10 cellular contexts compared by ENCODE assay signal in the genomic region with DNA sequence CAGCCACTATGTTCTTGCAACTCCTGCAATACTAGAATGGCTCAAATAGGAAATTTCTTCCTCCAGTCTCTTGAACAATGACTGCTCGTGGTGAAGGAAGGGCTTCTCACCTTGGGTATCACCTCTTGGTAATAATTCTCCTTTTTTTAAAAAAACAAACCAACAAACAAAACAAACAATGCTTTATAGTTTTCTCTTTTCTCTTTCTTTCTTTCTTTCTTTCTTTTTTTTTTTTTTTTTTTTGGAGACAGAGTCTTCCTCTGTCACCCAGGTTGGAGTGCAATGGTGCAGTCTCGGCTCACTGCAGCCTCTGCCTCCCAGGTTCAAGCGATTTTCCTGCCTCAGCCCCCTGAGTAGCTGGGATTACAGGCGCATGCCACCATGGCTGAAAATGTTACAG. TPM values are rescaled to one million over a fixed set of nuclear protein-coding genes. Genes with fewer than 3 reads are reported as not detected.
DNase-seq lines count a peak whose midpoint lies in the region; ATAC-seq, FAIRE-seq and TF ChIP-seq lines count a peak whose summit lies in the region.
"Not testable (repeated sequence)": the region's sequence is repeated elsewhere in the genome, so short reads cannot be mapped to it uniquely, and the experiment has no call there.
"Had no signal": no experiment of that assay in that cellular context is flagged by ENCODE, and none has a peak within 500 bp of the region (broad histone marks: within the 10 kb centered on the region; RNA-seq: fewer than 3 reads in every experiment).

No MANE protein-coding gene starts in this region.

- H3K27me3 ChIP-seq in hepatocyte; neuronal stem cell (ENCODE audit: control insufficient read depth in 3 of 3, insufficient read depth in 3 of 3, low read depth in 1 of 3, low read length in 3 of 3): not testable (repeated sequence)

- H3K9ac ChIP-seq in neuronal stem cell (ENCODE audit: low read depth, low read length, poor library complexity) = not testable (repeated sequence)

- not testable (repeated sequence) for H2BK5ac ChIP-seq in neuronal stem cell (ENCODE audit: low read length)

- H2BK12ac ChIP-seq in neuronal stem cell (ENCODE audit: low read length) = not testable (repeated sequence)

- H3K36me3 ChIP-seq in hepatocyte (replicated peaks; ENCODE audit: insufficient read depth, low read depth); neuronal stem cell (replicated peaks in 1 of 2; ENCODE audit: control insufficient read depth in 2 of 2, insufficient read depth in 2 of 2, low read length in 2 of 2): not testable (repeated sequence)

- not testable (repeated sequence) for H3K9me3 Mint-ChIP-seq in WTC11; activated naive CD8-positive, alpha-beta T cell treated with anti-CD3 and anti-CD28 coated beads for 36 hours

- not testable (repeated sequence) for TF ChIP-seq POLR2A in A549 (IDR thresholded peaks at IDR 0.05; ENCODE audit: low read length)

- not testable (repeated sequence) for H3K4ac ChIP-seq in neuronal stem cell (ENCODE audit: low read length)

- not testable (repeated sequence) for H3K27me3 Mint-ChIP-seq in WTC11 (ENCODE audit: low read depth); activated naive CD8-positive, alpha-beta T cell treated with anti-CD3 and anti-CD28 coated beads for 36 hours

- not testable (repeated sequence) for TF ChIP-seq RAD21 in A549 (conservative IDR thresholded peaks at IDR 0.05 in 1 of 2, IDR thresholded peaks at IDR 0.05 in 1 of 2)

- peaks cover 26% of the 10 kb centered on the region for H3K4me1 Mint-ChIP-seq in WTC11
- H3K4me1 Mint-ChIP-seq in activated naive CD8-positive, alpha-beta T cell treated with anti-CD3 and anti-CD28 coated beads for 36 hours = peaks cover 30% of the 10 kb centered on the region

- H3K4me3 ChIP-seq in A549; hepatocyte; neuronal stem cell (ENCODE audit: low read length in 2 of 2): not testable (repeated sequence)
- peak overlapping the region; percentile 27 for H3K4me3 ChIP-seq in Jurkat, Clone E6-1 (ENCODE audit: low read length)

- not testable (repeated sequence) for H4K8ac ChIP-seq in neuronal stem cell (ENCODE audit: low read depth, low read length)

- not testable (repeated sequence) for H3K9me2 ChIP-seq in hepatocyte (replicated peaks; ENCODE audit: insufficient read depth)

- H3K27ac ChIP-seq in A549; hepatocyte; neuronal stem cell (replicated peaks; ENCODE audit: low read length): not testable (repeated sequence)

- 38% methylated on average over 4 of the region's 4 CpGs for WGBS in A549 (ENCODE audit: missing lambda C conversion rate)
- 88% methylated on average over 4 of the region's 4 CpGs for WGBS in hepatocyte (ENCODE audit: low lambda C conversion rate, missing lambda C conversion rate)
- no CpG with 5 or more reads among the region's 4 CpGs for WGBS in neuronal stem cell (ENCODE audit: extremely low coverage in 2 of 2, insufficient read length in 2 of 2, insufficient replicate concordance in 1 of 2), 2 donors

- POLR2A ChIA-PET in A549 (lab: Yijun Ruan, JAX); WTC11 (lab: Charles Lee): not testable (repeated sequence)

- CTCF ChIA-PET in A549 (lab: Yijun Ruan, JAX) (interaction anchor here (0.6 to 3.8 kb wide), 10 partner anchors 12 to 465 kb away, joined by 3 to 35 read pairs (median 5); partner anchors contain the start of gene AHCYL1), WTC11 (lab: Charles Lee) (interaction anchor here (0.7 to 2.8 kb wide), 24 partner anchors 9 to 430 kb away, joined by 3 to 20 read pairs (median 6); partner anchors contain the start of gene RBM15)

- H3K79me1 ChIP-seq in neuronal stem cell (ENCODE audit: low read depth, low read length) = not testable (repeated sequence)

- H4K91ac ChIP-seq in neuronal stem cell (ENCODE audit: low read depth, low read length, poor library complexity) = not testable (repeated sequence)

- H3K4me3 Mint-ChIP-seq in WTC11 = not testable (repeated sequence)
- H3K4me3 Mint-ChIP-seq in activated naive CD8-positive, alpha-beta T cell treated with anti-CD3 and anti-CD28 coated beads for 36 hours = peak overlapping the region; percentile 72

- H2AK5ac ChIP-seq in neuronal stem cell (ENCODE audit: low read depth, low read length) = not testable (repeated sequence)

- H2BK120ac ChIP-seq in neuronal stem cell (ENCODE audit: low read depth, low read length) = not testable (repeated sequence)

- peak overlapping the region; percentile 76 for H3K27ac Mint-ChIP-seq in WTC11
- peak overlapping the region; percentile 82 for H3K27ac Mint-ChIP-seq in activated naive CD8-positive, alpha-beta T cell treated with anti-CD3 and anti-CD28 coated beads for 36 hours

- H3K79me2 ChIP-seq in hepatocyte = not testable (repeated sequence)

- not testable (repeated sequence) for H3K18ac ChIP-seq in neuronal stem cell (ENCODE audit: low read length)

- not testable (repeated sequence) for H3K23ac ChIP-seq in neuronal stem cell (ENCODE audit: low read depth, low read length, poor library complexity)

- not testable (repeated sequence) for H3K14ac ChIP-seq in neuronal stem cell (ENCODE audit: low read length)

- not testable (repeated sequence) for H2BK15ac ChIP-seq in neuronal stem cell (ENCODE audit: low read length)

- not testable (repeated sequence) for DNase-seq in A549 (ENCODE audit: low read depth in 1 of 2, low spot score in 1 of 2); Jurkat, Clone E6-1 (ENCODE audit: low read depth, low spot score); WTC11 (ENCODE audit: low spot score); activated naive CD8-positive, alpha-beta T cell treated with anti-CD3 and anti-CD28 coated beads for 36 hours; hepatocyte (ENCODE audit: low spot score); neuronal stem cell (ENCODE audit: low spot score)

- H3K9me3 ChIP-seq in A549; hepatocyte (ENCODE audit: low read depth); neuronal stem cell (replicated peaks in 1 of 2; ENCODE audit: control insufficient read depth in 2 of 2, insufficient read depth in 1 of 2, low read depth in 1 of 2, low read length in 2 of 2): not testable (repeated sequence)

- not testable (repeated sequence) for H2AFZ ChIP-seq in hepatocyte
- H2AFZ ChIP-seq in neuronal stem cell (ENCODE audit: low read length) = peak overlapping the region; percentile 79

- TF ChIP-seq CTCF in A549 (IDR thresholded peaks at IDR 0.05); WTC11 (IDR thresholded peaks at IDR 0.05); hepatocyte (IDR thresholded peaks at IDR 0.05; ENCODE audit: poor library complexity): not testable (repeated sequence)

- H3K4me2 ChIP-seq in A549 (peak overlapping the region; percentile 44), hepatocyte (peak overlapping the region; percentile 11)
- not testable (repeated sequence) for H3K4me2 ChIP-seq in neuronal stem cell (ENCODE audit: insufficient read depth, low read length, poor library complexity, severe bottlenecking)

- H3K36me3 Mint-ChIP-seq in WTC11; activated naive CD8-positive, alpha-beta T cell treated with anti-CD3 and anti-CD28 coated beads for 36 hours: not testable (repeated sequence)

- not testable (repeated sequence) for H3K4me1 ChIP-seq in A549; hepatocyte (ENCODE audit: insufficient read depth)
- H3K4me1 ChIP-seq in neuronal stem cell (ENCODE audit: control insufficient read depth in 2 of 2, insufficient read depth in 1 of 2, low read depth in 1 of 2, low read length in 2 of 2) = peaks cover 3 to 12% of the 10 kb centered on the region in 2 donors

- not testable (repeated sequence) for FAIRE-seq in A549 (lab: Jason Lieb, UNC)

- not testable (repeated sequence) for H4K20me1 ChIP-seq in hepatocyte (ENCODE audit: insufficient read depth, poor library complexity, severe bottlenecking)

- not testable (repeated sequence) for ATAC-seq in A549, WTC11

- TF ChIP-seq EP300 in A549 (IDR thresholded peaks at IDR 0.05) = not testable (repeated sequence)

RNA-seq across cellular contexts. Expression of gene STRIP1, which starts 3.7 kb away (rescaled TPM):
- polyA plus RNA-seq in A549 (2011; rRNA removed) (16.4 and 20.2 TPM in 2 replicates), A549 (2017; fragmentation: RNase III; extraction: RNeasy Plus Mini Kit Qiagen cat#74134 plus additional on column Dnase treatment) (14.4 to 16.7 TPM (median 16.1 TPM) in 3 replicates), hepatocyte (29.1 and 38.0 TPM in 2 replicates)
- 13.3 and 14.6 TPM in 2 replicates for polyA plus RNA-seq in A549 (2012; cell fraction: cytosol; rRNA removed)
- polyA plus RNA-seq in A549 (2012; cell fraction: nucleus; rRNA removed) = 31.9 and 33.1 TPM in 2 replicates
- 30.5 and 34.0 TPM in 2 replicates for polyA minus RNA-seq in A549 (2011; rRNA and poly(A)+ RNA removed)
- polyA plus RNA-seq in Jurkat, Clone E6-1 (2012; ENCODE audit: insufficient read depth, insufficient read length) = 30.8 TPM
- total RNA-seq in WTC11 (2021) (36.8 to 42.8 TPM (median 38.2 TPM) in 3 replicates), hepatocyte (44.6 and 49.0 TPM in 2 replicates)
- 10 to 100 TPM; 29.9 to 31.8 TPM for total RNA-seq in activated naive CD8-positive, alpha-beta T cell treated with anti-CD3 and anti-CD28 coated beads for 36 hours
- 30.2 TPM for polyA plus RNA-seq in neuronal stem cell (2013, experiment 1 of 2)
- 29.8 TPM for polyA plus RNA-seq in neuronal stem cell (2013, experiment 2 of 2)

RNA-seq across cellular contexts. Expression of gene ALX3, which starts 39.8 kb away (rescaled TPM):
- polyA plus RNA-seq in A549 (2011; rRNA removed) (not detected in 2 replicates), A549 (2017; fragmentation: RNase III; extraction: RNeasy Plus Mini Kit Qiagen cat#74134 plus additional on column Dnase treatment) (not detected in 3 replicates), hepatocyte (0.36 and 0.92 TPM in 2 replicates)
- not detected in 2 replicates for polyA plus RNA-seq in A549 (2012; cell fraction: cytosol; rRNA removed)
- polyA plus RNA-seq in A549 (2012; cell fraction: nucleus; rRNA removed) = not detected in 2 replicates
- not detected in 2 replicates for polyA minus RNA-seq in A549 (2011; rRNA and poly(A)+ RNA removed)
- not detected for polyA plus RNA-seq in Jurkat, Clone E6-1 (2012; ENCODE audit: insufficient read depth, insufficient read length)
- total RNA-seq in WTC11 (2021) (0.09 to 0.15 TPM in 2 of 3 replicates, not detected in the other), hepatocyte (0.27 and 1.6 TPM in 2 replicates)
- not detected for total RNA-seq in activated naive CD8-positive, alpha-beta T cell treated with anti-CD3 and anti-CD28 coated beads for 36 hours
- 0.53 TPM for polyA plus RNA-seq in neuronal stem cell (2013, experiment 1 of 2)
- 0.36 TPM for polyA plus RNA-seq in neuronal stem cell (2013, experiment 2 of 2)
- total RNA-seq: esophagus mucosa, psoas muscle, Right ventricle myocardium superior had no signal
- polyA plus RNA-seq: keratinocyte had no signal

RNA-seq across cellular contexts. Expression of gene AHCYL1, which starts 46.1 kb away (rescaled TPM):
- 147 and 148 TPM in 2 replicates for polyA plus RNA-seq in A549 (2011; rRNA removed)
- 66.5 and 81.2 TPM in 2 replicates for polyA plus RNA-seq in A549 (2012; cell fraction: cytosol; rRNA removed)
- 65.5 and 81.1 TPM in 2 replicates for polyA plus RNA-seq in A549 (2012; cell fraction: nucleus; rRNA removed)
- polyA plus RNA-seq in A549 (2017; fragmentation: RNase III; extraction: RNeasy Plus Mini Kit Qiagen cat#74134 plus additional on column Dnase treatment) = 124 to 145 TPM (median 133 TPM) in 3 replicates
- polyA minus RNA-seq in A549 (2011; rRNA and poly(A)+ RNA removed) = 94.6 and 102 TPM in 2 replicates
- 110 TPM for polyA plus RNA-seq in Jurkat, Clone E6-1 (2012; ENCODE audit: insufficient read depth, insufficient read length)
- 92.1 to 99.4 TPM (median 98.6 TPM) in 3 replicates for total RNA-seq in WTC11 (2021)
- total RNA-seq in activated naive CD8-positive, alpha-beta T cell treated with anti-CD3 and anti-CD28 coated beads for 36 hours = 10 to 100 TPM; 67.9 to 68.6 TPM
- 49.2 and 56.2 TPM in 2 replicates for total RNA-seq in hepatocyte
- polyA plus RNA-seq in hepatocyte = 88.4 and 97.6 TPM in 2 replicates
- 93.0 TPM for polyA plus RNA-seq in neuronal stem cell (2013, experiment 1 of 2)
- 96.3 TPM for polyA plus RNA-seq in neuronal stem cell (2013, experiment 2 of 2)
